1 cellular context compared by ENCODE assay signal in genomic region chr19:10027158-10027997, GRCh38.
TF ChIP-seq lines count a peak whose summit lies in the region.

No MANE protein-coding gene starts in this region.

TF ChIP-seq in K562, 482 proteins besides CTCF, POLR2A, EP300 and RAD21 (continues in another document):
- no peak for TF ChIP-seq SNRNP70 (optimal IDR thresholded peaks at IDR 0.05; ENCODE audit: low read depth, low read length)
- no peak for TF ChIP-seq CBX5 (IDR thresholded peaks at IDR 0.05; ENCODE audit: borderline replicate concordance, low read depth)
- TF ChIP-seq BCL6 (CRISPR knock-in tag; IDR thresholded peaks at IDR 0.05), result no peak
- TF ChIP-seq THAP12 (CRISPR knock-in tag; IDR thresholded peaks at IDR 0.05), result no peak
- no peak for TF ChIP-seq HDGF (IDR thresholded peaks at IDR 0.05)
- TF ChIP-seq ILF3 (IDR thresholded peaks at IDR 0.05; ENCODE audit: borderline replicate concordance), result no peak
- TF ChIP-seq DLX4 (CRISPR knock-in tag; IDR thresholded peaks at IDR 0.05), result no peak
- TF ChIP-seq HMG20A (CRISPR knock-in tag; conservative IDR thresholded peaks at IDR 0.05), result no peak
- TF ChIP-seq HDAC2 (IDR thresholded peaks at IDR 0.05), result no peak
- TF ChIP-seq RBM34 (IDR thresholded peaks at IDR 0.05; ENCODE audit: borderline replicate concordance, insufficient read depth, low read length), result no peak
- no peak for TF ChIP-seq ZNF707 (CRISPR knock-in tag; conservative IDR thresholded peaks at IDR 0.05)
- TF ChIP-seq CAMTA2 (CRISPR knock-in tag; conservative IDR thresholded peaks at IDR 0.05), result no peak
- TF ChIP-seq BACH1 (tag; IDR thresholded peaks at IDR 0.05), result no peak
- TF ChIP-seq PHF21A (IDR thresholded peaks at IDR 0.05; ENCODE audit: borderline replicate concordance, low read depth), result 0 out of 2 replicates have a peak, but pooled peaks have one; percentile 49
- no peak for TF ChIP-seq ZNF561 (CRISPR knock-in tag; conservative IDR thresholded peaks at IDR 0.05)
- TF ChIP-seq ZNF644 (tag; IDR thresholded peaks at IDR 0.05; ENCODE audit: low read depth), result no peak
- TF ChIP-seq MTA2 (IDR thresholded peaks at IDR 0.05; ENCODE audit: low read depth), result no peak
- TF ChIP-seq MTA3 (IDR thresholded peaks at IDR 0.05; ENCODE audit: borderline replicate concordance), result peak; percentile 65; the same call in 1 of the 2 replicates
- no peak for TF ChIP-seq SREBF1 (IDR thresholded peaks at IDR 0.05; ENCODE audit: borderline replicate concordance, low read depth, low read length)
- 0 out of 2 replicates have a peak, but pooled peaks have one; percentile 42 for TF ChIP-seq HMGXB4 (CRISPR knock-in tag; IDR thresholded peaks at IDR 0.05)
- no peak for TF ChIP-seq ZNF217 (CRISPR knock-in tag; IDR thresholded peaks at IDR 0.05)
- no peak for TF ChIP-seq TBL1XR1 (IDR thresholded peaks at IDR 0.05; ENCODE audit: low read length in 2 of 2)
- 0 out of 2 replicates have a peak, but pooled peaks have one; percentile 23 for TF ChIP-seq SIN3B (IDR thresholded peaks at IDR 0.05; ENCODE audit: low read depth)
- TF ChIP-seq MEF2A (IDR thresholded peaks at IDR 0.05; ENCODE audit: control insufficient read depth, low read depth, low read length), result no peak
- peak; percentile 74 for TF ChIP-seq BHLHE40 (IDR thresholded peaks at IDR 0.05; ENCODE audit: low read length)
- no peak for TF ChIP-seq NFE2L1 (tag; IDR thresholded peaks at IDR 0.05; ENCODE audit: borderline replicate concordance, low read depth)
- TF ChIP-seq MXI1 (IDR thresholded peaks at IDR 0.05; ENCODE audit: low read depth, low read length), result 0 out of 2 replicates have a peak, but pooled peaks have one; percentile 47
- no peak for TF ChIP-seq JUNB (CRISPR knock-in tag; conservative IDR thresholded peaks at IDR 0.05)
- peak; percentile 82 to 86 for TF ChIP-seq NRF1 (conservative IDR thresholded peaks at IDR 0.05 in 1 of 2, IDR thresholded peaks at IDR 0.05 in 1 of 2)
- no peak for TF ChIP-seq ZBTB43 (CRISPR knock-in tag; IDR thresholded peaks at IDR 0.05)
- no peak for TF ChIP-seq ZBTB11 (CRISPR knock-in tag; IDR thresholded peaks at IDR 0.05)
- no peak for TF ChIP-seq ZNF277 (CRISPR knock-in tag; IDR thresholded peaks at IDR 0.05; ENCODE audit: borderline replicate concordance)
- no peak for TF ChIP-seq ZNF3 (CRISPR knock-in tag; IDR thresholded peaks at IDR 0.05)
- TF ChIP-seq ZNF444 (CRISPR knock-in tag; IDR thresholded peaks at IDR 0.05), result no peak
- no peak for TF ChIP-seq SNAPC5 (CRISPR knock-in tag; IDR thresholded peaks at IDR 0.05)
- TF ChIP-seq ZNF174 (CRISPR knock-in tag; IDR thresholded peaks at IDR 0.05), result no peak
- TF ChIP-seq HLTF (IDR thresholded peaks at IDR 0.05), result no peak
- TF ChIP-seq ZNF133 (CRISPR knock-in tag; IDR thresholded peaks at IDR 0.05), result no peak
- TF ChIP-seq RBBP5 (IDR thresholded peaks at IDR 0.05; ENCODE audit: borderline replicate concordance, insufficient read depth, low read length, poor library complexity, severe bottlenecking), result no peak
- TF ChIP-seq E2F5 (CRISPR knock-in tag; IDR thresholded peaks at IDR 0.05), result no peak
- no peak for TF ChIP-seq HDAC6 (IDR thresholded peaks at IDR 0.05; ENCODE audit: low read depth, low read length)
- peak; percentile 98 for TF ChIP-seq NFIC (IDR thresholded peaks at IDR 0.05)
- no peak for TF ChIP-seq TCFL5 (CRISPR knock-in tag; conservative IDR thresholded peaks at IDR 0.05)
- TF ChIP-seq TGIF2 (CRISPR knock-in tag; IDR thresholded peaks at IDR 0.05), result no peak
- TF ChIP-seq TCF7 (IDR thresholded peaks at IDR 0.05; ENCODE audit: borderline replicate concordance), result no peak
- TF ChIP-seq MBD1 (CRISPR knock-in tag; IDR thresholded peaks at IDR 0.05), result no peak
- no peak for TF ChIP-seq ZBTB17 (CRISPR knock-in tag; IDR thresholded peaks at IDR 0.05)
- TF ChIP-seq ZBTB26 (CRISPR knock-in tag; IDR thresholded peaks at IDR 0.05), result no peak
- no peak for TF ChIP-seq MAFG (tag; conservative IDR thresholded peaks at IDR 0.05)
- no peak for TF ChIP-seq MLLT1 (IDR thresholded peaks at IDR 0.05)
- TF ChIP-seq CBX1 (IDR thresholded peaks at IDR 0.05; ENCODE audit: low read depth), result no peak
- TF ChIP-seq KDM2B (CRISPR knock-in tag; IDR thresholded peaks at IDR 0.05), result no peak
